ENCODE assay signal across 14 cellular contexts in genomic region chr5:104344809-104345512, GRCh38.
A peak's percentile ranks its signal among the peaks of the same experiment; 100 is the strongest.
DNase-seq lines count a peak whose midpoint lies in the region; ATAC-seq and TF ChIP-seq lines count a peak whose summit lies in the region.
"Had no signal": no experiment of that assay in that cellular context is flagged by ENCODE, and none has a peak within 500 bp of the region (broad histone marks: within the 10 kb centered on the region; RNA-seq: fewer than 3 reads in every experiment).

No MANE protein-coding gene starts in this region.

- H4K20me1 ChIP-seq in PC-3 (ENCODE audit: low read length) (no peaks in the 10 kb centered on the region), neural cell (ENCODE audit: insufficient read depth) (no peaks in the 10 kb centered on the region)

- intact Hi-C loops in PC-3 (cut with micrococcal nuclease) = loop anchor here (1.0 to 10.0 kb wide), 13 partner anchors 48 to 1780 kb away; no protein-coding TSS in a partner anchor

- H3K79me2 ChIP-seq in PC-3 (ENCODE audit: low read length) = no peaks in the 10 kb centered on the region
- no peaks in the 10 kb centered on the region for H3K79me2 ChIP-seq in neural cell (replicated peaks; ENCODE audit: insufficient read depth, low read length)

- DNase-seq in GM04504 (ENCODE audit: low read depth) = peak; percentile 12
- peak; percentile 97 for DNase-seq in PC-3
- peak; percentile 82 for DNase-seq in dedifferentiated amniotic fluid mesenchymal stem cell (ENCODE audit: extremely low spot score)
- DNase-seq in Peyer's patch = no peak
- no peak for DNase-seq in NCI-H1048 (lab: John Stamatoyannopoulos, UW)
- DNase-seq in cortex of kidney (lab: John Stamatoyannopoulos, UW) = no peak
- DNase-seq: activated T-cell treated with anti-CD3 and anti-CD28 coated beads for 4 hours; CD4-positive, alpha-beta T cell; erythroblast; naive B cell; NCI-H187 treated with DMSO at 0.1 percent for 48 hours; stimulated activated CD8-positive, alpha-beta memory T cell treated with anti-CD3 and anti-CD28 coated beads, Interleukin-4, amount 100 ng/mL, for 48 hours had no signal

- no peaks in the 10 kb centered on the region for H3K27me3 ChIP-seq in PC-3 (ENCODE audit: low read length)
- H3K27me3 ChIP-seq in neural cell (ENCODE audit: insufficient read depth, low read depth, low read length) = no peaks in the 10 kb centered on the region
- H3K27me3 ChIP-seq in Peyer's patch = no peaks in the 10 kb centered on the region

- no peak for TF ChIP-seq RAD21 in neural cell (conservative IDR thresholded peaks at IDR 0.05)

- CTCF ChIA-PET in PC-3 (lab: Charles Lee) = interaction anchor here (0.5 to 1.0 kb wide), 4 partner anchors 68 to 1662 kb away, joined by 3 to 4 read pairs (median 3); no protein-coding TSS in a partner anchor

- ATAC-seq in PC-3 (peak; percentile 90), GM18868 (IDR thresholded peaks at IDR 0.05; ENCODE audit: unreplicated experiment) (no peak)

- H3K4me1 ChIP-seq in PC-3 (ENCODE audit: insufficient read depth, low read length) (peaks cover 18% of the 10 kb centered on the region), Peyer's patch (no peaks in the 10 kb centered on the region)

- peak overlapping the region; percentile 70 for H3K4me2 ChIP-seq in PC-3 (ENCODE audit: low read length)
- H3K4me2 ChIP-seq in neural cell (ENCODE audit: low read length) = no peak overlapping the region

- TF ChIP-seq POLR2A in Peyer's patch (IDR thresholded peaks at IDR 0.05) = no peak

- H3F3A ChIP-seq in PC-3 (ENCODE audit: low read length, unreplicated experiment) = peaks cover 4% of the 10 kb centered on the region
- no peaks in the 10 kb centered on the region for H3F3A ChIP-seq in neural cell (ENCODE audit: insufficient read depth, low read length, poor library complexity, severe bottlenecking)

- POLR2A ChIA-PET in PC-3 (lab: Charles Lee; ENCODE audit: unreplicated experiment) = no interaction called here

- H3K4me3 ChIP-seq in PC-3 (ENCODE audit: low read length) (peak overlapping the region; percentile 39), neural cell (ENCODE audit: low read length) (no peak overlapping the region), Peyer's patch (no peak overlapping the region)

- H3K9me3 ChIP-seq in PC-3 (ENCODE audit: low read length) (no peaks in the 10 kb centered on the region), neural cell (ENCODE audit: low read length) (no peaks in the 10 kb centered on the region), Peyer's patch (no peaks in the 10 kb centered on the region)

- no peak for TF ChIP-seq CTCF in PC-3 (conservative IDR thresholded peaks at IDR 0.05; ENCODE audit: low read depth, low read length)
- no peak for TF ChIP-seq CTCF in neural cell (IDR thresholded peaks at IDR 0.05; ENCODE audit: poor library complexity, severe bottlenecking)
- no peak for TF ChIP-seq CTCF in Peyer's patch (IDR thresholded peaks at IDR 0.05)

- no peak for TF ChIP-seq EP300 in neural cell (conservative IDR thresholded peaks at IDR 0.05; ENCODE audit: poor library complexity, severe bottlenecking)

- no peaks in the 10 kb centered on the region for H3K9me2 ChIP-seq in PC-3 (replicated peaks; ENCODE audit: low read length)
- H3K9me2 ChIP-seq in neural cell (ENCODE audit: insufficient read depth, low read length) = no peaks in the 10 kb centered on the region

- BruUV-seq in PC-3 (replicated peaks; lab: Mats Ljungman, UMichigan) = no TSS peak

- H3K36me3 ChIP-seq in PC-3 (ENCODE audit: low read depth, low read length) (no peaks in the 10 kb centered on the region), neural cell (ENCODE audit: insufficient read depth, low read length) (no peaks in the 10 kb centered on the region), Peyer's patch (no peaks in the 10 kb centered on the region)

- peak overlapping the region; percentile 4; the same call in 1 of the 2 replicates for H2AFZ ChIP-seq in PC-3 (ENCODE audit: low read length)
- H2AFZ ChIP-seq in neural cell (ENCODE audit: low read depth, low read length) = no peak overlapping the region

- H3K9ac ChIP-seq in PC-3 (ENCODE audit: low read length) (peak overlapping the region; percentile 65), neural cell (ENCODE audit: low read length) (no peak overlapping the region)

- peak overlapping the region; percentile 86 for H3K27ac ChIP-seq in PC-3 (ENCODE audit: low read length)
- no peak overlapping the region for H3K27ac ChIP-seq in neural cell (ENCODE audit: low read length)
- H3K27ac ChIP-seq in Peyer's patch = no peak overlapping the region

TF ChIP-seq in neural cell, 6 proteins besides CTCF, POLR2A, EP300 and RAD21:
- TF ChIP-seq POLR2AphosphoS5 (IDR thresholded peaks at IDR 0.05) (peak; percentile 36), SMC3 (conservative IDR thresholded peaks at IDR 0.05; ENCODE audit: poor library complexity) (no peak), EZH2 (IDR thresholded peaks at IDR 0.05; ENCODE audit: borderline replicate concordance, insufficient read depth, low read length, poor library complexity, severe bottlenecking) (no peak)
TF ChIP-seq in neural cell: peak in this region for 1.

Comparison
In these comparisons a context has a peak if more than half of its experiments do, and no peak if none do; other contexts are left out.
1. DNase-seq: peak in GM04504 (single experiment), PC-3 (single experiment) and dedifferentiated amniotic fluid mesenchymal stem cell (single experiment); none in Peyer's patch (0 of 3), NCI-H1048 (single experiment) and cortex of kidney (single experiment).